11 cellular contexts compared by ENCODE assay signal in the genomic region with DNA sequence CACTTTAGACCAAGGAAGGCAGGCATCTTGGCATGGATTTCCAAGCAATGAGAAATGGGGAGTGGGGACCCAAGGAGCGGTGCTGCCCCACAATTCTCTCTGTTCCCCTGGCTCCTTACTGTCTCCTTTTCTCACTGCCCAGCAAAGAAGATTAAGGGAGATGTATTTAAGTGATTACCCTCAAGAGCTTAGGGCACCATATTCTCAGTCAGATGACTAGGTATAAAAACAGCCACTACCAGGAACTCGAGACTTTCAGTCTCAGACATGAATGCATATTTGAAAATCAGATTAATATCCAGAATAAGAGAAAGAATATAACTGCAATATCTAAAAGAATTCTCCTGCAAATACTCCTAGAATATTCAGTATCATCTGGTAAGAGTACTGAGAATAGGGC. TPM values are rescaled to one million over a fixed set of nuclear protein-coding genes. Genes with fewer than 3 reads are reported as not detected.
DNase-seq lines count a peak whose midpoint lies in the region; ATAC-seq, FAIRE-seq and TF ChIP-seq lines count a peak whose summit lies in the region.
"Had no signal": no experiment of that assay in that cellular context is flagged by ENCODE, and none has a peak within 500 bp of the region (broad histone marks: within the 10 kb centered on the region; RNA-seq: fewer than 3 reads in every experiment).

A gene (minus strand): TSS at position 101 of the 400 bp plus-strand sequence. CDS start 75 bp downstream, at position 26.

- H3K9ac ChIP-seq in MM.1S (ENCODE audit: low read length), result no peak within 1 kb of the TSS
- no peak within 1 kb of the TSS for H3K9ac ChIP-seq in kidney (ENCODE audit: low read length in 2 of 2)
- H3K9ac ChIP-seq in skeletal muscle tissue (ENCODE audit: low read depth in 1 of 3, low read length in 3 of 3), result no peak within 1 kb of the TSS
- H3K9ac ChIP-seq in GM23248, result no peak within 1 kb of the TSS

- H3K27me3 ChIP-seq in MM.1S (replicated peaks; ENCODE audit: insufficient read depth, low read length) (no peaks in the 10 kb centered on the region), body of pancreas (no peaks in the 10 kb centered on the region), skeletal muscle tissue (ENCODE audit: control insufficient read depth in 3 of 3, insufficient read depth in 3 of 3, low read length in 3 of 3) (no peaks in the 10 kb centered on the region), GM23248 (replicated peaks; ENCODE audit: insufficient read depth) (peaks cover 32% of the 10 kb centered on the region)

- H3K36me3 ChIP-seq in MM.1S (replicated peaks; ENCODE audit: insufficient read depth, low read length), result no peaks in the 10 kb centered on the region
- no peaks in the 10 kb centered on the region for H3K36me3 ChIP-seq in body of pancreas (replicated peaks in 1 of 2; ENCODE audit: insufficient read depth in 1 of 2, low read depth in 2 of 2)
- no peaks in the 10 kb centered on the region for H3K36me3 ChIP-seq in kidney (ENCODE audit: control insufficient read depth in 1 of 2, insufficient read depth in 2 of 2, low read length in 2 of 2)
- H3K36me3 ChIP-seq in skeletal muscle tissue (ENCODE audit: control insufficient read depth in 3 of 3, insufficient read depth in 3 of 3, low read length in 3 of 3), result no peaks in the 10 kb centered on the region
- H3K36me3 ChIP-seq in GM23248 (ENCODE audit: low read depth), result no peaks in the 10 kb centered on the region

- H4K20me1 ChIP-seq in MM.1S (ENCODE audit: insufficient read depth, low read length), result no peaks in the 10 kb centered on the region
- H4K20me1 ChIP-seq in GM23248 (ENCODE audit: insufficient read depth), result no peaks in the 10 kb centered on the region

- TF ChIP-seq CTCF in MM.1S (IDR thresholded peaks at IDR 0.05; ENCODE audit: low read length) (no peak), body of pancreas (IDR thresholded peaks at IDR 0.05) (no peak), kidney (IDR thresholded peaks at IDR 0.05; ENCODE audit: borderline replicate concordance, extremely low read depth, insufficient read depth) (no peak)

- ATAC-seq in body of pancreas, result no peak
- ATAC-seq in GM18870 (IDR thresholded peaks at IDR 0.05; ENCODE audit: unreplicated experiment), result no peak
- ATAC-seq in GM18502 (IDR thresholded peaks at IDR 0.05; ENCODE audit: poor library complexity, unreplicated experiment), result no peak

- H3K9me3 ChIP-seq in MM.1S (replicated peaks; ENCODE audit: insufficient read depth, low read length) (no peaks in the 10 kb centered on the region), body of pancreas (no peaks in the 10 kb centered on the region), kidney (ENCODE audit: control insufficient read depth in 1 of 2, low read length in 2 of 2) (no peaks in the 10 kb centered on the region), skeletal muscle tissue (ENCODE audit: control insufficient read depth in 3 of 3, low read length in 3 of 3) (peaks cover 0 to 3% (median 0%) of the 10 kb centered on the region in 3 donors), GM23248 (ENCODE audit: low read depth) (no peaks in the 10 kb centered on the region)

- H3K4me2 ChIP-seq in MM.1S (ENCODE audit: low read depth, low read length), result peak within 1 kb of the TSS; percentile 16; the same call in 1 of the 2 replicates
- no peak within 1 kb of the TSS for H3K4me2 ChIP-seq in GM23248 (ENCODE audit: unreplicated experiment)

- in situ Hi-C loops in GM23248 (cut with MboI), result no loop called here

- H3K4me3 ChIP-seq in MM.1S (ENCODE audit: low read length), result no peak within 1 kb of the TSS
- H3K4me3 ChIP-seq in body of pancreas, result no peak within 1 kb of the TSS
- no peak within 1 kb of the TSS for H3K4me3 ChIP-seq in kidney (ENCODE audit: low read length in 2 of 2)
- no peak within 1 kb of the TSS for H3K4me3 ChIP-seq in skeletal muscle tissue (ENCODE audit: low read length in 3 of 3)
- H3K4me3 ChIP-seq in GM23248, result no peak within 1 kb of the TSS

- H3K9me2 ChIP-seq in MM.1S (replicated peaks; ENCODE audit: insufficient read depth, low read length) (no peaks in the 10 kb centered on the region), GM23248 (ENCODE audit: insufficient read depth) (no peaks in the 10 kb centered on the region)

- WGBS in body of pancreas, 2 donors, result 85 to 89% methylated on average over 2 of the region's 2 CpGs
- 43 to 49% methylated on average over 2 of the region's 2 CpGs for WGBS in GM23248 (ENCODE audit: low coverage in 1 of 2, low lambda C conversion rate in 2 of 2, missing lambda C conversion rate in 2 of 2), 2 experiments

- TF ChIP-seq POLR2A in body of pancreas (IDR thresholded peaks at IDR 0.05), result no peak

- H2AFZ ChIP-seq in MM.1S (ENCODE audit: low read length), result no peak within 1 kb of the TSS
- H2AFZ ChIP-seq in GM23248, result no peak within 1 kb of the TSS

- H3K27ac ChIP-seq in MM.1S (ENCODE audit: low read length) (no peak within 1 kb of the TSS), body of pancreas (no peak within 1 kb of the TSS), kidney (ENCODE audit: low read depth in 2 of 2, low read length in 2 of 2) (no peak within 1 kb of the TSS), skeletal muscle tissue (ENCODE audit: low read depth, low read length) (no peak within 1 kb of the TSS), caudate nucleus (ENCODE audit: low read depth, low read length) (no peak within 1 kb of the TSS), GM23248 (no peak within 1 kb of the TSS)

- no peak for DNase-seq in MM.1S
- DNase-seq in body of pancreas, result no peak
- DNase-seq in kidney, result no peak
- no peak for DNase-seq in caudate nucleus (lab: John Stamatoyannopoulos, UW)
- DNase-seq in GM23248, result no peak
- DNase-seq: NCI-H1694 treated with DMSO at 0.1 percent for 48 hours; stimulated activated CD4-positive, alpha-beta T cell treated with anti-CD3 and anti-CD28 coated beads, Interleukin-4, amount 100 ng/mL, for 4 hours; T-helper 2 cell had no signal

- H3K79me2 ChIP-seq in MM.1S (ENCODE audit: low read length), result no peaks in the 10 kb centered on the region
- no peaks in the 10 kb centered on the region for H3K79me2 ChIP-seq in GM23248 (ENCODE audit: insufficient read depth)

- peaks cover 7% of the 10 kb centered on the region; the same call in 1 of the 2 replicates for H3K4me1 ChIP-seq in MM.1S (ENCODE audit: low read length)
- peaks cover 15% of the 10 kb centered on the region for H3K4me1 ChIP-seq in body of pancreas
- peaks cover 6 to 11% of the 10 kb centered on the region in 2 donors for H3K4me1 ChIP-seq in kidney (ENCODE audit: control insufficient read depth in 1 of 2, insufficient read depth in 1 of 2, low read depth in 1 of 2, low read length in 2 of 2)
- peaks cover 6 to 19% (median 6%) of the 10 kb centered on the region in 3 donors for H3K4me1 ChIP-seq in skeletal muscle tissue (ENCODE audit: control insufficient read depth in 3 of 3, insufficient read depth in 3 of 3, low read length in 3 of 3)
- no peaks in the 10 kb centered on the region for H3K4me1 ChIP-seq in GM23248 (ENCODE audit: insufficient read depth)

- FAIRE-seq in kidney (lab: Jason Lieb, UNC), result no peak

- no peaks in the 10 kb centered on the region for H3F3A ChIP-seq in MM.1S (ENCODE audit: insufficient read depth, low read length)
- H3F3A ChIP-seq in GM23248 (ENCODE audit: insufficient read depth), result no peaks in the 10 kb centered on the region

- intact Hi-C loops in body of pancreas (cut with DNase I) (no loop called here), kidney (cut with DNase I) (no loop called here)

RNA-seq across cellular contexts. Expression of the gene that starts here (rescaled TPM):
- total RNA-seq in body of pancreas, result 10 to 100 TPM; 34.6 to 54.7 TPM
- 158 TPM for total RNA-seq in kidney
- polyA plus RNA-seq in kidney (ENCODE audit: insufficient read depth, low read depth, low replicate concordance), result 32.3 TPM
- 34.4 TPM for total RNA-seq in skeletal muscle tissue
- total RNA-seq in GM23248 (2014; rRNA removed; shearing (Covaris generic)), result 0.54 and 4.3 TPM in 2 replicates
- polyA plus RNA-seq in GM23248 (2016; fragmentation: Nextera tagmentation; extraction: Ambion mirVana), result 0.78 and 0.98 TPM in 2 replicates

Comparison
In these comparisons a context has a peak if more than half of its experiments do, and no peak if none do; other contexts are left out.
1. RNA of the gene that starts here (polyA plus RNA-seq): 32.3 TPM in kidney (single experiment); 0.78 to 0.98 TPM in GM23248; every median in the first group is over 10 times any median in the second.